8 cellular contexts compared by ENCODE assay signal in genomic region chr10:112951349-112952281, GRCh38. TPM values are rescaled to one million over a fixed set of nuclear protein-coding genes. Genes with fewer than 3 reads are reported as not detected.
DNase-seq lines count a peak whose midpoint lies in the region; ATAC-seq, FAIRE-seq and TF ChIP-seq lines count a peak whose summit lies in the region.

No MANE protein-coding gene starts in this region.

- H2AFZ ChIP-seq in smooth muscle cell (ENCODE audit: low read depth), result peak overlapping the region; percentile 33

- peak overlapping the region; percentile 92 for H3K4me3 ChIP-seq in BE2C (ENCODE audit: low read depth, low read length)
- H3K4me3 ChIP-seq in bronchial epithelial cell (ENCODE audit: low read depth, low read length), result peak overlapping the region; percentile 70
- H3K4me3 ChIP-seq in kidney (ENCODE audit: low read length in 2 of 2), result peak overlapping the region; percentile 83 to 92
- H3K4me3 ChIP-seq in smooth muscle cell, result peak overlapping the region; percentile 69

- H3K9me3 ChIP-seq in BE2C (no peaks in the 10 kb centered on the region), kidney (ENCODE audit: control insufficient read depth in 1 of 2, low read length in 2 of 2) (no peaks in the 10 kb centered on the region), smooth muscle cell (replicated peaks; ENCODE audit: low read depth) (no peaks in the 10 kb centered on the region)

- H3K27ac ChIP-seq in kidney (ENCODE audit: low read depth in 2 of 2, low read length in 2 of 2), result peak overlapping the region; percentile 92 to 94
- H3K27ac ChIP-seq in smooth muscle cell (ENCODE audit: low read depth), result peak overlapping the region; percentile 83

- no peak for ATAC-seq in GM21360 (IDR thresholded peaks at IDR 0.05; ENCODE audit: unreplicated experiment)

- H3K4me2 ChIP-seq in smooth muscle cell, result peak overlapping the region; percentile 98

- FAIRE-seq in bronchial epithelial cell (lab: Jason Lieb, UNC) (no peak), kidney (lab: Jason Lieb, UNC) (no peak)

- H3K27me3 ChIP-seq in BE2C, result no peaks in the 10 kb centered on the region
- no peaks in the 10 kb centered on the region for H3K27me3 ChIP-seq in bronchial epithelial cell (ENCODE audit: control insufficient read depth, insufficient read depth, low read length)
- no peaks in the 10 kb centered on the region for H3K27me3 ChIP-seq in smooth muscle cell (ENCODE audit: low read depth)

- WGBS in smooth muscle cell (ENCODE audit: low lambda C conversion rate), result under 1% methylated on average over 25 of the region's 68 CpGs

- peaks cover 2% of the 10 kb centered on the region for H3K36me3 ChIP-seq in BE2C
- H3K36me3 ChIP-seq in bronchial epithelial cell (ENCODE audit: control insufficient read depth, insufficient read depth, low read length), result no peaks in the 10 kb centered on the region
- no peaks in the 10 kb centered on the region for H3K36me3 ChIP-seq in kidney (ENCODE audit: control insufficient read depth in 1 of 2, insufficient read depth in 2 of 2, low read length in 2 of 2)
- no peaks in the 10 kb centered on the region for H3K36me3 ChIP-seq in smooth muscle cell (ENCODE audit: low read depth)

- DNase-seq in BE2C, result peak; percentile 56
- DNase-seq in HT-29 (ENCODE audit: low spot score), result peak; percentile 74
- DNase-seq in T-helper 9 cell, result peak; percentile 30
- peak; percentile 69 for DNase-seq in bronchial epithelial cell (ENCODE audit: low read depth)
- DNase-seq in kidney, result peak; percentile 88
- no peak for DNase-seq in smooth muscle cell (lab: John Stamatoyannopoulos, UW; ENCODE audit: unreplicated experiment)
- DNase-seq in COLO829 (ENCODE audit: low spot score), result no peak

- H3K9ac ChIP-seq in kidney (ENCODE audit: low read length in 2 of 2) (peak overlapping the region; percentile 85 to 93), smooth muscle cell (ENCODE audit: low read depth) (peak overlapping the region; percentile 88)

- peaks cover 54% of the 10 kb centered on the region for H3K79me2 ChIP-seq in smooth muscle cell (ENCODE audit: low read depth)

- intact Hi-C loops in kidney (cut with DNase I), result no loop called here

- no peak for TF ChIP-seq CTCF in BE2C (IDR thresholded peaks at IDR 0.05; ENCODE audit: low read depth, low read length)
- TF ChIP-seq CTCF in bronchial epithelial cell (IDR thresholded peaks at IDR 0.05; ENCODE audit: insufficient read depth, low read length, severe bottlenecking), result no peak
- TF ChIP-seq CTCF in kidney (IDR thresholded peaks at IDR 0.05; ENCODE audit: borderline replicate concordance, extremely low read depth, insufficient read depth), result no peak
- no peak for TF ChIP-seq CTCF in smooth muscle cell (IDR thresholded peaks at IDR 0.05; ENCODE audit: borderline replicate concordance, insufficient read depth, poor library complexity, severe bottlenecking)

- peaks cover 26% of the 10 kb centered on the region for H3F3A ChIP-seq in smooth muscle cell (ENCODE audit: low read depth)

- H4K20me1 ChIP-seq in smooth muscle cell (ENCODE audit: low read depth), result peaks cover 16% of the 10 kb centered on the region

- H3K4me1 ChIP-seq in BE2C (peaks cover 12% of the 10 kb centered on the region; the same call in 1 of the 2 replicates), kidney (ENCODE audit: control insufficient read depth in 1 of 2, insufficient read depth in 1 of 2, low read depth in 1 of 2, low read length in 2 of 2) (peaks cover 11 to 21% of the 10 kb centered on the region in 2 donors), smooth muscle cell (ENCODE audit: low read depth) (peaks cover 43% of the 10 kb centered on the region)

RNA-seq across cellular contexts. Expression of gene TCF7L2, which starts 1.6 kb away (rescaled TPM):
- polyA plus RNA-seq in BE2C (2012; ENCODE audit: insufficient read depth, insufficient read length, low read depth), result 41.5 TPM
- total RNA-seq in HT-29 (2014; rRNA removed; shearing (Covaris generic)), result 13.8 and 16.5 TPM in 2 replicates
- total RNA-seq in bronchial epithelial cell (1.1 and 1.2 TPM in 2 replicates), kidney (32.4 TPM), smooth muscle cell (9.1 and 14.6 TPM in 2 replicates)
- polyA plus RNA-seq in kidney (ENCODE audit: insufficient read depth, low read depth, low replicate concordance) (6.5 TPM), smooth muscle cell (17.7 and 21.6 TPM in 2 replicates)

Comparison
In these comparisons a context has a peak if more than half of its experiments do, and no peak if none do; other contexts are left out.
1. DNase-seq: peak in BE2C (single experiment), HT-29 (single experiment), T-helper 9 cell (single experiment), bronchial epithelial cell (single experiment) and kidney (single experiment); none in smooth muscle cell (single experiment) and COLO829 (single experiment).
2. Peak in every context shown above with its lines, with median percentiles within 50 percentile points of each other: H3K4me3 ChIP-seq.